8 cellular contexts compared by ENCODE assay signal in the genomic region with DNA sequence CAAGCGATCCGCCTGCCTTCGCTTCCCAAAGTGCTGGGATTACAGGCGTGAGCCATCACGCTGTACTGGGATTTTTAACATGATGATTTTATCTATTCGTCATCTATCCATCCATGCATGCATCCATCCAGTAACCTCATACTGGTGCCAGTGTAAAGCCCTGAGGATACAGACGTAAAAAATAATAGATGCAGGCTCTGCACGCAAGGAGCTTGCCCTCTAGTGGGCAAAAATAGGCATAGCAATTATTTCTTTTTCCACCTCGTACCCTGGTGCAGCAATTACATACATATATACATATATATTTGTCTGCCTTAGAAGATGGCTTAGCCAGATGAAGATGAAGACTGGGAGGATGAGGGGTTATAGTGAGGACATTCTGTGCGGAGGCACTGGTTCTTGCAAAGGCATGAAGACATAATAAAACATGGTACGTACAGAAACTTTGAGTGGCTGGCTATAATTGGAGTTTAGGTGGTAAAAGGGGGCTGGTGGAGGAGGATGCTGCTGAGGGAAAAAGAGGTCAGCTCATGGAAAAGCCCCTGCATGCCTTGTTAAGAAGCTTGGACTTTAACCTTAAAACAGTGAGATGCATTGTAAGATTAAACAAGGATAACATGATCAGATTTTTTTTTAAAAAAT. TPM values are rescaled to one million over a fixed set of nuclear protein-coding genes. Genes with fewer than 3 reads are reported as not detected.
DNase-seq lines count a peak whose midpoint lies in the region; ATAC-seq and TF ChIP-seq lines count a peak whose summit lies in the region.

No MANE protein-coding gene starts in this region.

- no peaks in the 10 kb centered on the region for H3K9me3 Mint-ChIP-seq in osteocyte (ENCODE audit: unreplicated experiment)

- H3K27ac Mint-ChIP-seq in T-helper 17 cell, result no peak overlapping the region
- H3K27ac Mint-ChIP-seq in osteocyte (ENCODE audit: unreplicated experiment), result no peak overlapping the region

- no peak overlapping the region for H3K4me3 Mint-ChIP-seq in T-helper 17 cell
- H3K4me3 Mint-ChIP-seq in osteocyte (ENCODE audit: unreplicated experiment), result no peak overlapping the region

- H3K27me3 Mint-ChIP-seq in T-helper 17 cell (no peaks in the 10 kb centered on the region), osteocyte (ENCODE audit: unreplicated experiment) (peaks cover 52% of the 10 kb centered on the region)

- peaks cover 4% of the 10 kb centered on the region for H3K4me1 Mint-ChIP-seq in T-helper 17 cell
- no peaks in the 10 kb centered on the region for H3K4me1 Mint-ChIP-seq in osteocyte (ENCODE audit: unreplicated experiment)

- DNase-seq in CMK (ENCODE audit: low read depth), result peak; percentile 30
- DNase-seq in NCI-H1105 treated with DMSO at 0.1 percent for 48 hours (lab: John Stamatoyannopoulos, UW), result peak; percentile 37
- no peak for DNase-seq in T-helper 17 cell
- DNase-seq in fibroblast of the conjunctiva (ENCODE audit: low read depth), result peak; percentile 45
- DNase-seq in osteocyte (ENCODE audit: extremely low spot score, unreplicated experiment), result no peak
- no peak for DNase-seq in occipital lobe (lab: John Stamatoyannopoulos, UW)
- no peak for DNase-seq in effector CD8-positive, alpha-beta T cell (lab: John Stamatoyannopoulos, UW)

- H3K9me3 ChIP-seq in T-helper 17 cell (ENCODE audit: control insufficient read depth, low read length, poor library complexity, severe bottlenecking), result no peaks in the 10 kb centered on the region

- ATAC-seq in GM18907 (IDR thresholded peaks at IDR 0.05; ENCODE audit: unreplicated experiment) (peak; percentile 59), T-helper 17 cell (peak; percentile 78)

- TF ChIP-seq CTCF in osteocyte (IDR thresholded peaks at IDR 0.05), result peak; percentile 88

- H3K36me3 Mint-ChIP-seq in T-helper 17 cell (ENCODE audit: low read depth) (no peaks in the 10 kb centered on the region), osteocyte (ENCODE audit: unreplicated experiment) (no peaks in the 10 kb centered on the region)

RNA-seq across cellular contexts. Expression of gene RPIA, which starts 19.6 kb away (rescaled TPM):
- total RNA-seq in T-helper 17 cell (10 to 100 TPM; 15.8 to 26.4 TPM), osteocyte (15.0 and 16.7 TPM in 2 replicates), occipital lobe (10.5 TPM)

RNA-seq across cellular contexts. Expression of gene EIF2AK3, which starts 44.6 kb away (rescaled TPM):
- total RNA-seq in T-helper 17 cell (10 to 100 TPM; 34.9 to 38.3 TPM), osteocyte (16.3 and 16.6 TPM in 2 replicates), occipital lobe (32.3 TPM)

Comparison
In these comparisons a context has a peak if more than half of its experiments do, and no peak if none do; other contexts are left out.
1. DNase-seq: peak in CMK (single experiment), NCI-H1105 treated with DMSO at 0.1 percent for 48 hours (single experiment) and fibroblast of the conjunctiva (single experiment); none in T-helper 17 cell (0 of 3), osteocyte (single experiment), occipital lobe (single experiment) and effector CD8-positive, alpha-beta T cell (single experiment).